Comparison of ENCODE assay signal across 8 cellular contexts in genomic region chr14:60722163-60722835, GRCh38. TPM values are rescaled to one million over a fixed set of nuclear protein-coding genes. Genes with fewer than 3 reads are reported as not detected.
A peak's percentile ranks its signal among the peaks of the same experiment; 100 is the strongest.
DNase-seq lines count a peak whose midpoint lies in the region; ATAC-seq, FAIRE-seq and TF ChIP-seq lines count a peak whose summit lies in the region.

No MANE protein-coding gene starts in this region.

- peaks cover 18% of the 10 kb centered on the region for H3K27me3 ChIP-seq in iPS-20b (ENCODE audit: insufficient read depth, low read length)
- H3K27me3 ChIP-seq in smooth muscle cell (ENCODE audit: low read depth), result no peaks in the 10 kb centered on the region

- peaks cover 42% of the 10 kb centered on the region for H4K20me1 ChIP-seq in smooth muscle cell (ENCODE audit: low read depth)

- H3K79me2 ChIP-seq in smooth muscle cell (ENCODE audit: low read depth), result no peaks in the 10 kb centered on the region

- peak overlapping the region; percentile 92 for H2AFZ ChIP-seq in smooth muscle cell (ENCODE audit: low read depth)

- WGBS in smooth muscle cell (ENCODE audit: low lambda C conversion rate), result under 1% methylated on average over 48 of the region's 50 CpGs

- no peak for ATAC-seq in GM18868 (IDR thresholded peaks at IDR 0.05; ENCODE audit: unreplicated experiment)
- no peak for ATAC-seq in HG02970 (IDR thresholded peaks at IDR 0.05; ENCODE audit: low FRiP score, unreplicated experiment)

- H3K9me3 ChIP-seq in iPS-20b (ENCODE audit: insufficient read depth, low read depth, low read length) (no peaks in the 10 kb centered on the region), smooth muscle cell (replicated peaks; ENCODE audit: low read depth) (no peaks in the 10 kb centered on the region)

- peaks cover 14% of the 10 kb centered on the region for H3K4me1 ChIP-seq in iPS-20b (ENCODE audit: insufficient read depth, low read length)
- H3K4me1 ChIP-seq in smooth muscle cell (ENCODE audit: low read depth), result peaks cover 17% of the 10 kb centered on the region

- no peak for FAIRE-seq in RCC 7860 (lab: Jason Lieb, UNC)

- H3K9ac ChIP-seq in iPS-20b (ENCODE audit: low read depth, low read length) (peak overlapping the region; percentile 90; the same call in 1 of the 2 replicates), smooth muscle cell (ENCODE audit: low read depth) (peak overlapping the region; percentile 38)

- H3F3A ChIP-seq in smooth muscle cell (ENCODE audit: low read depth), result peaks cover 5% of the 10 kb centered on the region

- peak overlapping the region; percentile 99 for H3K4me2 ChIP-seq in smooth muscle cell

- in situ Hi-C loops in astrocyte of the cerebellum (cut with HindIII; ENCODE audit: low sequenced_read_pairs), result no loop called here

- H3K4me3 ChIP-seq in astrocyte of the cerebellum (ENCODE audit: low read depth, low read length) (peak overlapping the region; percentile 89), iPS-20b (ENCODE audit: low read length) (peak overlapping the region; percentile 95), smooth muscle cell (peak overlapping the region; percentile 87)

- no peak for TF ChIP-seq CTCF in GM10266 (IDR thresholded peaks at IDR 0.05; ENCODE audit: control insufficient read depth, insufficient read depth, low read depth, missing control alignments)
- TF ChIP-seq CTCF in astrocyte of the cerebellum (IDR thresholded peaks at IDR 0.05; ENCODE audit: low read depth, low read length, missing control alignments), result no peak
- no peak for TF ChIP-seq CTCF in smooth muscle cell (IDR thresholded peaks at IDR 0.05; ENCODE audit: borderline replicate concordance, insufficient read depth, poor library complexity, severe bottlenecking)

- DNase-seq in GM10266 (ENCODE audit: extremely low spot score) (peak; percentile 50), HK-2 (ENCODE audit: unreplicated experiment) (peak; percentile 53), RCC 7860 (ENCODE audit: low spot score) (peak; percentile 6), astrocyte of the cerebellum (ENCODE audit: low read depth) (no peak), smooth muscle cell (lab: John Stamatoyannopoulos, UW; ENCODE audit: unreplicated experiment) (no peak)

- no peak overlapping the region for H3K27ac ChIP-seq in iPS-20b (ENCODE audit: low read length)
- H3K27ac ChIP-seq in smooth muscle cell (ENCODE audit: low read depth), result peak overlapping the region; percentile 31

- H3K36me3 ChIP-seq in iPS-20b (ENCODE audit: insufficient read depth, low read depth, low read length), result peaks cover 31% of the 10 kb centered on the region
- no peaks in the 10 kb centered on the region for H3K36me3 ChIP-seq in smooth muscle cell (ENCODE audit: low read depth)

RNA-seq across cellular contexts. Expression of gene SIX4, which starts 1.9 kb away (rescaled TPM):
- total RNA-seq in smooth muscle cell, result 12.3 and 13.3 TPM in 2 replicates
- 1.3 and 2.1 TPM in 2 replicates for polyA plus RNA-seq in smooth muscle cell

RNA-seq across cellular contexts. Expression of gene MNAT1, which starts 12.3 kb away (rescaled TPM):
- 48.8 and 62.7 TPM in 2 replicates for total RNA-seq in smooth muscle cell
- 28.1 and 31.6 TPM in 2 replicates for polyA plus RNA-seq in smooth muscle cell

Comparison
In these comparisons a context has a peak if more than half of its experiments do, and no peak if none do; other contexts are left out.
1. DNase-seq: peak in GM10266 (single experiment), HK-2 (single experiment) and RCC 7860 (single experiment); none in astrocyte of the cerebellum (single experiment) and smooth muscle cell (single experiment).
2. Peak in every context shown above with its lines, with median percentiles within 50 percentile points of each other: H3K4me3 ChIP-seq.